Comparison of ENCODE assay signal across 9 cellular contexts in genomic region chr18:63216911-63217311, GRCh38.
DNase-seq lines count a peak whose midpoint lies in the region; ATAC-seq lines count a peak whose summit lies in the region.
"Had no signal": no experiment of that assay in that cellular context is flagged by ENCODE, and none has a peak within 500 bp of the region (broad histone marks: within the 10 kb centered on the region; RNA-seq: fewer than 3 reads in every experiment).

No MANE protein-coding gene starts in this region.

- H3K9me3 Mint-ChIP-seq in activated T-cell treated with anti-CD3 and anti-CD28 coated beads, Interleukin-2, amount 50 U/mL, for 4 hours: peaks cover 11% of the 10 kb centered on the region
- peaks cover 10 to 18% of the 10 kb centered on the region in 2 donors for H3K9me3 Mint-ChIP-seq in activated naive CD4-positive, alpha-beta T cell treated with anti-CD3 and anti-CD28 coated beads, Interleukin-2, amount 50 U/mL, for 72 hours

- H3K27me3 Mint-ChIP-seq in activated T-cell treated with anti-CD3 and anti-CD28 coated beads, Interleukin-2, amount 50 U/mL, for 4 hours (ENCODE audit: low read depth): no peaks in the 10 kb centered on the region

- H3K9me3 ChIP-seq in thymus (ENCODE audit: control insufficient read depth): no peaks in the 10 kb centered on the region

- H3K27ac Mint-ChIP-seq in activated naive CD4-positive, alpha-beta T cell treated with anti-CD3 and anti-CD28 coated beads, Interleukin-2, amount 50 U/mL, for 72 hours: peak overlapping the region; percentile 94 to 100

- 37% methylated on average over 6 of the region's 6 CpGs for WGBS in thymus

- H3K4me1 Mint-ChIP-seq in activated T-cell treated with anti-CD3 and anti-CD28 coated beads, Interleukin-2, amount 50 U/mL, for 4 hours (ENCODE audit: low read depth): peaks cover 96% of the 10 kb centered on the region

- H3K4me3 ChIP-seq in thymus (ENCODE audit: low read length): no peak overlapping the region

- no peak for DNase-seq in activated T-cell treated with anti-CD3 and anti-CD28 coated beads, Interleukin-2, amount 50 U/mL, for 4 hours
- DNase-seq in activated T-cell treated with anti-CD3 and anti-CD28 coated beads for 4 hours: no peak
- no peak for DNase-seq in activated naive CD4-positive, alpha-beta T cell treated with anti-CD3 and anti-CD28 coated beads, Interleukin-2, amount 50 U/mL, for 72 hours (ENCODE audit: low spot score in 2 of 2)
- no peak for DNase-seq in glomerular visceral epithelial cell (ENCODE audit: extremely low spot score)
- DNase-seq in NCI-H2196 (lab: John Stamatoyannopoulos, UW; ENCODE audit: unreplicated experiment): no peak
- no peak for DNase-seq in KBM-7
- DNase-seq: SIG-M5 had no signal

- H3K4me3 Mint-ChIP-seq in activated T-cell treated with anti-CD3 and anti-CD28 coated beads, Interleukin-2, amount 50 U/mL, for 4 hours: peak overlapping the region; percentile 65

- peak overlapping the region; percentile 62 for H3K27ac ChIP-seq in thymus (ENCODE audit: low read depth)

- H3K36me3 Mint-ChIP-seq in activated T-cell treated with anti-CD3 and anti-CD28 coated beads, Interleukin-2, amount 50 U/mL, for 4 hours (ENCODE audit: insufficient read depth): peaks cover 37% of the 10 kb centered on the region
- peaks cover 29 to 50% of the 10 kb centered on the region in 2 donors for H3K36me3 Mint-ChIP-seq in activated naive CD4-positive, alpha-beta T cell treated with anti-CD3 and anti-CD28 coated beads, Interleukin-2, amount 50 U/mL, for 72 hours

- H3K36me3 ChIP-seq in thymus (ENCODE audit: control insufficient read depth, insufficient read depth): no peaks in the 10 kb centered on the region

- H3K27me3 ChIP-seq in thymus (ENCODE audit: control insufficient read depth, insufficient read depth): no peaks in the 10 kb centered on the region

- H3K4me1 ChIP-seq in thymus (ENCODE audit: control insufficient read depth, insufficient read depth, low read length): peaks cover 5% of the 10 kb centered on the region

- in situ Hi-C loops in KBM-7 (cut with MboI; ENCODE audit: low pct_unique_long_range_greater_than_20kb, low sequenced_read_pairs): no loop called here

- no peak for ATAC-seq in activated T-cell treated with anti-CD3 and anti-CD28 coated beads, Interleukin-2, amount 50 U/mL, for 4 hours
- ATAC-seq in HG03103 (IDR thresholded peaks at IDR 0.05; ENCODE audit: low read depth, unreplicated experiment): peak; percentile 47
- ATAC-seq in activated naive CD4-positive, alpha-beta T cell treated with anti-CD3 and anti-CD28 coated beads, Interleukin-2, amount 50 U/mL, for 72 hours: peak in 1 of 2 donors; percentile 4
